10 cellular contexts compared by ENCODE assay signal in the genomic region with DNA sequence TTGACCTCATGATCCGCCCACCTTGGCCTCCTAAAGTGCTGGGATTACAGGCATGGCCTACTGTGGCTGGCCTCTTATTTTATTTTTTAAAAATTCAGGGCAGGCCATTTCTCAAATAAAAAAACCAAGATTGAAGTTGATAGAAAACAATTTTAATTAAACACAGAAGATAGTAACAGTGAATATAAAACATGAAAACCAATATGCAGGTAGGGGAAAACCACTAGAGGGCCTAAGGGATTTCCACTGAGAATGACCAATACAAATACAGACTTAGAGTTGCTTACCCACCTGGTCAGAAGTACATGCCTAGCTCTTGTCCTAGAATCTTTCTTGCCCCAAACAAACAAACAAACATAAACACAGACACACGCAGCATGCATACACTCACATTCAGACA. TPM values are rescaled to one million over a fixed set of nuclear protein-coding genes. Genes with fewer than 3 reads are reported as not detected.
DNase-seq lines count a peak whose midpoint lies in the region; ATAC-seq, FAIRE-seq and TF ChIP-seq lines count a peak whose summit lies in the region.
"Had no signal": no experiment of that assay in that cellular context is flagged by ENCODE, and none has a peak within 500 bp of the region (broad histone marks: within the 10 kb centered on the region; RNA-seq: fewer than 3 reads in every experiment).

No MANE protein-coding gene starts in this region.

- H3K4me3 ChIP-seq in K562, result no peak overlapping the region
- no peak overlapping the region for H3K4me3 ChIP-seq in mesendoderm (ENCODE audit: low read length)
- no peak overlapping the region for H3K4me3 ChIP-seq in mucosa of descending colon

- H3K27ac ChIP-seq in K562 (ENCODE audit: extremely low read depth, low read depth, low read length) (no peak overlapping the region), mesendoderm (ENCODE audit: low read depth, low read length) (no peak overlapping the region)
- H3K27ac ChIP-seq: epithelial cell of prostate had no signal

- H3K18ac ChIP-seq in mesendoderm (ENCODE audit: low read length), result no peak overlapping the region

- H3K9ac ChIP-seq in K562 (ENCODE audit: insufficient read depth in 1 of 2, low read depth in 2 of 2, low read length in 2 of 2), result no peak overlapping the region
- H3K9ac ChIP-seq in mesendoderm (ENCODE audit: low read length), result no peak overlapping the region

- no peaks in the 10 kb centered on the region for H3K9me3 Mint-ChIP-seq in IgD-negative memory B cell
- no peaks in the 10 kb centered on the region for H3K9me3 Mint-ChIP-seq in activated naive CD4-positive, alpha-beta T cell treated with anti-CD3 and anti-CD28 coated beads, Interleukin-2, amount 10 ng/mL, durations not matched to agents 7 days and 5 days

- no peaks in the 10 kb centered on the region for H3K9me1 ChIP-seq in K562 (ENCODE audit: control insufficient read depth, insufficient read depth, low read length)

- H2AFZ ChIP-seq in K562 (ENCODE audit: low read depth, low read length), result peak overlapping the region; percentile 84

- H3K4me3 Mint-ChIP-seq in IgD-negative memory B cell, result peak overlapping the region in 2 of 4 donors; percentile 1 to 25
- no peak overlapping the region for H3K4me3 Mint-ChIP-seq in activated naive CD4-positive, alpha-beta T cell treated with anti-CD3 and anti-CD28 coated beads, Interleukin-2, amount 10 ng/mL, durations not matched to agents 7 days and 5 days

- H4K5ac ChIP-seq in mesendoderm (ENCODE audit: low read length), result no peak overlapping the region

- no peaks in the 10 kb centered on the region for H3K9me3 ChIP-seq in K562 (replicated peaks; ENCODE audit: control insufficient read depth, insufficient read depth, low read depth, low read length)
- no peaks in the 10 kb centered on the region for H3K9me3 ChIP-seq in mucosa of descending colon

- no peak overlapping the region for H4K8ac ChIP-seq in mesendoderm (ENCODE audit: low read depth, low read length)

- H2AK5ac ChIP-seq in mesendoderm (ENCODE audit: low read length), result no peak overlapping the region

- no peak overlapping the region for H3K23ac ChIP-seq in mesendoderm (ENCODE audit: low read length)

- in situ Hi-C loops in K562 (cut with MboI), result no loop called here

- H3K36me3 ChIP-seq in K562 (ENCODE audit: control insufficient read depth, insufficient read depth, low read length) (peaks cover 10% of the 10 kb centered on the region; the same call in 1 of the 3 replicates), mesendoderm (ENCODE audit: control insufficient read depth, insufficient read depth, low read length) (peaks cover under 1% of the 10 kb centered on the region), mucosa of descending colon (ENCODE audit: low read depth) (no peaks in the 10 kb centered on the region)

- no peak overlapping the region for H3K56ac ChIP-seq in mesendoderm (ENCODE audit: low read length)

- H2BK120ac ChIP-seq in mesendoderm (ENCODE audit: low read depth, low read length), result no peak overlapping the region

- H3K4me2 ChIP-seq in K562 (ENCODE audit: insufficient read depth, low read length), result peak overlapping the region; percentile 24; the same call in 1 of the 2 replicates
- H3K4me2 ChIP-seq in mesendoderm (ENCODE audit: low read length), result no peak overlapping the region

- TF ChIP-seq RAD21 in K562 (CRISPR knock-in tag; conservative IDR thresholded peaks at IDR 0.05 in 1 of 2, IDR thresholded peaks at IDR 0.05 in 1 of 2), result peak; percentile 13 to 25; a peak in 2 of 4 replicates

- H3K27me3 ChIP-seq in K562 (ENCODE audit: control insufficient read depth in 2 of 2, insufficient read depth in 2 of 2, low read length in 2 of 2) (no peaks in the 10 kb centered on the region), mesendoderm (ENCODE audit: insufficient read depth, low read length, poor library complexity) (no peaks in the 10 kb centered on the region)

- peaks cover 7% of the 10 kb centered on the region for H3K27me3 Mint-ChIP-seq in IgD-negative memory B cell
- peaks cover 17% of the 10 kb centered on the region for H3K27me3 Mint-ChIP-seq in activated naive CD4-positive, alpha-beta T cell treated with anti-CD3 and anti-CD28 coated beads, Interleukin-2, amount 10 ng/mL, durations not matched to agents 7 days and 5 days

- H4K20me1 ChIP-seq in K562 (replicated peaks; ENCODE audit: control insufficient read depth, insufficient read depth, low read length), result no peaks in the 10 kb centered on the region

- intact Hi-C loops in K562 (cut with micrococcal nuclease), result loop anchor here (5.0 kb wide), 1 partner anchor 59 kb away; a partner anchor contains a TSS
- intact Hi-C loops in mucosa of descending colon (cut with DNase I, micrococcal nuclease), result no loop called here

- WGBS in K562 (ENCODE audit: insufficient coverage, low coverage, missing lambda C conversion rate), result 61% methylated on average over 2 of the region's 2 CpGs
- WGBS in mesendoderm (ENCODE audit: extremely low coverage, insufficient coverage, low lambda C conversion rate), result no CpG with 5 or more reads among the region's 2 CpGs

- peak; percentile 47 for DNase-seq in ELR (ENCODE audit: low read depth)
- DNase-seq in K562 (ENCODE audit: extremely low read depth in 1 of 4, low spot score in 3 of 4), result peak in 2 of 4 experiments; percentile 13 to 25
- peak; percentile 34 for DNase-seq in mesendoderm
- DNase-seq in MV-4-11 (lab: John Stamatoyannopoulos, UW), result no peak
- DNase-seq in mucosa of descending colon, result no peak
- no peak for DNase-seq in activated naive CD4-positive, alpha-beta T cell treated with anti-CD3 and anti-CD28 coated beads, Interleukin-2, amount 10 ng/mL, durations not matched to agents 7 days and 5 days

- TF ChIP-seq EP300 in K562 (IDR thresholded peaks at IDR 0.05; ENCODE audit: low read length), result no peak

- no peak for FAIRE-seq in K562 (lab: Jason Lieb, UNC)

- H2BK15ac ChIP-seq in mesendoderm (replicated peaks; ENCODE audit: low read depth), result no peak overlapping the region

- TF ChIP-seq CTCF in K562 (IDR thresholded peaks at IDR 0.05 in 2 of 3, conservative IDR thresholded peaks at IDR 0.05 in 1 of 3; ENCODE audit: insufficient read depth in 2 of 3, low read depth in 1 of 3, low read length in 3 of 3), result peak; percentile 13 to 35 (median 19); a peak in 1 of 6 replicates
- no peak for TF ChIP-seq CTCF in mucosa of descending colon (IDR thresholded peaks at IDR 0.05)

- peaks cover 34% of the 10 kb centered on the region for H3K79me2 ChIP-seq in K562 (ENCODE audit: control insufficient read depth, insufficient read depth, low read length)
- peaks cover 21% of the 10 kb centered on the region for H3K79me2 ChIP-seq in mesendoderm (ENCODE audit: control insufficient read depth, insufficient read depth, low read length)

- no peaks in the 10 kb centered on the region for H3K36me3 Mint-ChIP-seq in IgD-negative memory B cell
- peaks cover 13% of the 10 kb centered on the region for H3K36me3 Mint-ChIP-seq in activated naive CD4-positive, alpha-beta T cell treated with anti-CD3 and anti-CD28 coated beads, Interleukin-2, amount 10 ng/mL, durations not matched to agents 7 days and 5 days

- peaks cover 21 to 34% (median 24%) of the 10 kb centered on the region in 3 donors for H3K4me1 Mint-ChIP-seq in IgD-negative memory B cell
- peaks cover 39% of the 10 kb centered on the region for H3K4me1 Mint-ChIP-seq in activated naive CD4-positive, alpha-beta T cell treated with anti-CD3 and anti-CD28 coated beads, Interleukin-2, amount 10 ng/mL, durations not matched to agents 7 days and 5 days

- H3K4ac ChIP-seq in mesendoderm (ENCODE audit: low read depth, low read length), result no peak overlapping the region

- CTCF ChIA-PET in K562 (lab: Yijun Ruan, JAX; ENCODE audit: low intra/inter-chr PET ratio), result no interaction called here
- CTCF ChIA-PET in activated naive CD4-positive, alpha-beta T cell treated with anti-CD3 and anti-CD28 coated beads, Interleukin-2, amount 10 ng/mL, durations not matched to agents 7 days and 5 days (lab: Charles Lee), result interaction anchor here (2.5 kb wide), 1 partner anchor 61 kb away, joined by 12 read pairs; a partner anchor contains a TSS

- POLR2A ChIA-PET in K562 (lab: Yijun Ruan, JAX), result no interaction called here

- H3K27ac Mint-ChIP-seq in IgD-negative memory B cell, result peak overlapping the region in 2 of 3 donors; percentile 59
- no peak overlapping the region for H3K27ac Mint-ChIP-seq in activated naive CD4-positive, alpha-beta T cell treated with anti-CD3 and anti-CD28 coated beads, Interleukin-2, amount 10 ng/mL, durations not matched to agents 7 days and 5 days

- H2BK5ac ChIP-seq in mesendoderm (ENCODE audit: low read length), result no peak overlapping the region

- peaks cover 11% of the 10 kb centered on the region for H3K79me1 ChIP-seq in mesendoderm (ENCODE audit: low read length)

- no peak for TF ChIP-seq POLR2A in K562 (conservative IDR thresholded peaks at IDR 0.05)

- BruUV-seq in K562 (replicated peaks; lab: Mats Ljungman, UMichigan), result no TSS peak

- ATAC-seq in K562 (0 out of 3 replicates have a peak, but pooled peaks have one; percentile 43), HG02798 (IDR thresholded peaks at IDR 0.05; ENCODE audit: poor library complexity, unreplicated experiment) (no peak), mucosa of descending colon (no peak)

- H3K4me1 ChIP-seq in K562 (replicated peaks in 1 of 2; ENCODE audit: control insufficient read depth in 2 of 2, insufficient read depth in 2 of 2, low read length in 2 of 2) (peaks cover 9 to 10% of the 10 kb centered on the region in 2 experiments; a peak in 3 of 5 replicates), mesendoderm (ENCODE audit: control insufficient read depth, low read depth, low read length) (peaks cover 3% of the 10 kb centered on the region), mucosa of descending colon (ENCODE audit: low read depth) (peaks cover 25% of the 10 kb centered on the region)

RNA-seq across cellular contexts. Expression of a gene that starts 1.7 kb away (rescaled TPM):
- polyA plus RNA-seq in IgD-negative memory B cell (119 TPM), K562 (2011; rRNA removed) (122 and 146 TPM in 2 replicates), K562 (2014; fragmentation: Illumina TruSeq; extraction: Trizol) (92.5 and 94.5 TPM in 2 replicates), K562 (2014; fragmentation: Nextera tagmentation; extraction: Ambion mirVana) (100 to 1,000 TPM in 1 of 2 experiments, 10 to 100 TPM in 1; 92.3 to 269 TPM), K562 (2014; rRNA removed) (81.8 and 89.9 TPM in 2 replicates)
- total RNA-seq in K562 (2011; cell fraction: chromatin; rRNA removed; ENCODE audit: low replicate concordance), result 50.8 and 84.6 TPM in 2 replicates
- total RNA-seq in K562 (2011; cell fraction: nucleolus; rRNA removed), result 40.2 and 45.5 TPM in 2 replicates
- 44.0 and 52.6 TPM in 2 replicates for total RNA-seq in K562 (2011; cell fraction: nucleoplasm; rRNA removed)
- total RNA-seq in K562 (2014; rRNA removed) (74.7 and 85.7 TPM in 2 replicates), K562 (2014; rRNA removed; fragmentation: Illumina TruSeq; extraction: Trizol) (99.3 and 105 TPM in 2 replicates), K562 (2015; rRNA removed; fragmentation: Illumina TruSeq; extraction: Trizol) (81.9 and 85.4 TPM in 2 replicates), K562 (2021) (80.3 and 81.2 TPM in 2 replicates), mucosa of descending colon (100 to 1,000 TPM in 1 of 3 donors, 10 to 100 TPM in 2; 73.1 to 113 (median 85.6) TPM)
- 69.5 and 96.8 TPM in 2 replicates for polyA plus RNA-seq in K562 (2011; cell fraction: cytosol; rRNA removed)
- 37.8 and 50.1 TPM in 2 replicates for polyA plus RNA-seq in K562 (2011; cell fraction: nucleus; rRNA removed)
- polyA plus RNA-seq in K562 (2012), result 61.3 and 71.6 TPM in 2 replicates
- 163 and 187 TPM in 2 replicates for polyA minus RNA-seq in K562 (2011; rRNA and poly(A)+ RNA removed)
- 30.7 and 37.2 TPM in 2 replicates for polyA minus RNA-seq in K562 (2011; cell fraction: cytosol; rRNA and poly(A)+ RNA removed)
- 16.0 and 31.9 TPM in 2 replicates for polyA minus RNA-seq in K562 (2011; cell fraction: nucleus; rRNA and poly(A)+ RNA removed)
- polyA plus RNA-seq in mesendoderm (2013, experiment 1 of 2), result 68.7 TPM
- polyA plus RNA-seq in mesendoderm (2013, experiment 2 of 2), result 70.2 TPM

RNA-seq across cellular contexts. Expression of a gene that starts 50.5 kb away (rescaled TPM):
- polyA plus RNA-seq in IgD-negative memory B cell (not detected), K562 (2011; rRNA removed) (not detected in 2 replicates), K562 (2014; fragmentation: Illumina TruSeq; extraction: Trizol) (not detected in 2 replicates), K562 (2014; fragmentation: Nextera tagmentation; extraction: Ambion mirVana) (not detected), K562 (2014; rRNA removed) (not detected in 2 replicates)
- total RNA-seq in K562 (2011; cell fraction: chromatin; rRNA removed; ENCODE audit: low replicate concordance), result not detected in 2 replicates
- total RNA-seq in K562 (2011; cell fraction: nucleolus; rRNA removed), result not detected in 2 replicates
- total RNA-seq in K562 (2011; cell fraction: nucleoplasm; rRNA removed), result not detected in 2 replicates
- total RNA-seq in K562 (2014; rRNA removed) (not detected in 2 replicates), K562 (2014; rRNA removed; fragmentation: Illumina TruSeq; extraction: Trizol) (not detected in 2 replicates), K562 (2015; rRNA removed; fragmentation: Illumina TruSeq; extraction: Trizol) (not detected in 2 replicates), K562 (2021) (not detected in 2 replicates), mucosa of descending colon (not detected)
- polyA plus RNA-seq in K562 (2011; cell fraction: cytosol; rRNA removed), result not detected in 2 replicates
- polyA plus RNA-seq in K562 (2011; cell fraction: nucleus; rRNA removed), result not detected in 2 replicates
- not detected in 2 replicates for polyA plus RNA-seq in K562 (2012)
- polyA minus RNA-seq in K562 (2011; rRNA and poly(A)+ RNA removed), result not detected in 2 replicates
- not detected in 2 replicates for polyA minus RNA-seq in K562 (2011; cell fraction: cytosol; rRNA and poly(A)+ RNA removed)
- polyA minus RNA-seq in K562 (2011; cell fraction: nucleus; rRNA and poly(A)+ RNA removed), result not detected in 2 replicates
- polyA plus RNA-seq in mesendoderm (2013, experiment 1 of 2), result not detected
- not detected for polyA plus RNA-seq in mesendoderm (2013, experiment 2 of 2)
- total RNA-seq: activated CD8-positive, alpha-beta memory T cell treated with anti-CD3 and anti-CD28 coated beads for 36 hours had no signal

RNA-seq across cellular contexts. Expression of a gene that starts 56.0 kb away (rescaled TPM):
- polyA plus RNA-seq in IgD-negative memory B cell, result not detected
- total RNA-seq in K562 (2011; cell fraction: chromatin; rRNA removed; ENCODE audit: low replicate concordance), result not detected in 2 replicates
- total RNA-seq in K562 (2011; cell fraction: nucleolus; rRNA removed), result not detected in 2 replicates
- not detected in 2 replicates for total RNA-seq in K562 (2011; cell fraction: nucleoplasm; rRNA removed)
- total RNA-seq in K562 (2014; rRNA removed), result not detected in 2 replicates
- not detected in 2 replicates for total RNA-seq in K562 (2014; rRNA removed; fragmentation: Illumina TruSeq; extraction: Trizol)
- not detected in 2 replicates for total RNA-seq in K562 (2015; rRNA removed; fragmentation: Illumina TruSeq; extraction: Trizol)
- not detected in 2 replicates for total RNA-seq in K562 (2021)
- polyA plus RNA-seq in K562 (2011; rRNA removed), result not detected in 2 replicates
- polyA plus RNA-seq in K562 (2011; cell fraction: cytosol; rRNA removed), result not detected in 2 replicates
- not detected in 2 replicates for polyA plus RNA-seq in K562 (2011; cell fraction: nucleus; rRNA removed)
- not detected in 2 replicates for polyA plus RNA-seq in K562 (2012)
- polyA plus RNA-seq in K562 (2014; fragmentation: Illumina TruSeq; extraction: Trizol), result not detected in 2 replicates
- polyA plus RNA-seq in K562 (2014; fragmentation: Nextera tagmentation; extraction: Ambion mirVana), result not detected
- not detected in 2 replicates for polyA plus RNA-seq in K562 (2014; rRNA removed)
- polyA minus RNA-seq in K562 (2011; rRNA and poly(A)+ RNA removed), result not detected in 2 replicates
- not detected in 2 replicates for polyA minus RNA-seq in K562 (2011; cell fraction: cytosol; rRNA and poly(A)+ RNA removed)
- polyA minus RNA-seq in K562 (2011; cell fraction: nucleus; rRNA and poly(A)+ RNA removed), result not detected in 2 replicates
- polyA plus RNA-seq in mesendoderm (2013, experiment 1 of 2), result 0.07 TPM
- polyA plus RNA-seq in mesendoderm (2013, experiment 2 of 2), result 0.14 TPM
- not detected for total RNA-seq in mucosa of descending colon
- total RNA-seq: activated CD8-positive, alpha-beta memory T cell treated with anti-CD3 and anti-CD28 coated beads for 36 hours had no signal

Comparison
In these comparisons a context has a peak if more than half of its experiments do, and no peak if none do; other contexts are left out.
1. DNase-seq: peak in ELR (single experiment) and mesendoderm (single experiment); none in MV-4-11 (single experiment), mucosa of descending colon (0 of 3) and activated naive CD4-positive, alpha-beta T cell treated with anti-CD3 and anti-CD28 coated beads, Interleukin-2, amount 10 ng/mL, durations not matched to agents 7 days and 5 days (single experiment).